ENCODE assay signal across 1 cellular context in the genomic region with DNA sequence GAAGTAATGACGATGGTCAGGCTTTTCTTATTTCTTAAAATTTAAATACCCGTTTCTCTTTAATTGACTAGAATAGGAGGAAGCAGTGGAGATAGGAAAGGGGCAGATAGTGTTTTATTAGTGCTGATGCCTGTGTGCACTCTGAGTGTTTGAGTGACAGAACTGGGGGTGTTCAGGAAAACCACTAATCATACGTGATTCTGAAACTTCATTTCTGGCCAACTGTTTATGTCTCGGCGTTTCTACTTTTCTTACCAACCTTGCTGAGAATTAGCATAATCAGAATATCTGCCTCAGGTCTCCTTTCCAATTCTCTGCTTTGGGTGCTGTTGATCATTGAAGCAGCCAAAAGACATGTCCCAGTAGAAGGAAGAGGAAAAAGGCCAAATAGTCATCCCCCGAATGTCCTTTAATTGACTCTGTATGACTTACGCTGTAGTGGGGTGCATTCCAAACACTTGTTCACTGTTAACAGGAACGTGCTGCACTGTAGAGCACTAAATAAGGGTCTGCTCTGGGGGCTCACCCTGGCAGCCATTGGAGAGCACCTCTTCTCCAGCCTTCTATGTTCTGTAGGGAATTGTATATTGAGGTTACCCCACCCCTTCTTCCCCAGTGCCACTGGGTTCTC.
TF ChIP-seq lines count a peak whose summit lies in the region.

No MANE protein-coding gene starts in this region.

TF ChIP-seq in GM12878, 131 proteins besides CTCF, POLR2A, EP300 and RAD21 (continued from another document):
- TF ChIP-seq NFXL1 (IDR thresholded peaks at IDR 0.05; ENCODE audit: borderline replicate concordance) (no peak), NR2F1 (conservative IDR thresholded peaks at IDR 0.05) (no peak), POLR2AphosphoS2 (IDR thresholded peaks at IDR 0.05; ENCODE audit: low read depth, low read length) (no peak), BHLHE40 (IDR thresholded peaks at IDR 0.05; ENCODE audit: borderline replicate concordance in 1 of 2, low read depth in 2 of 2, low read length in 1 of 2) (0 out of 4 replicates have a peak, but pooled peaks of 1 of the 2 experiments have one; percentile 36), CEBPZ (IDR thresholded peaks at IDR 0.05; ENCODE audit: low read depth, low read length) (no peak), ESRRA (IDR thresholded peaks at IDR 0.05; ENCODE audit: low read length) (no peak), NRF1 (conservative IDR thresholded peaks at IDR 0.05; ENCODE audit: low read depth, low read length) (no peak), POU2F2 (IDR thresholded peaks at IDR 0.05; ENCODE audit: borderline replicate concordance, low read depth, low read length) (peak; percentile 65; the same call in 1 of the 3 replicates), NBN (IDR thresholded peaks at IDR 0.05) (0 out of 2 replicates have a peak, but pooled peaks have one; percentile 17), ZSCAN29 (IDR thresholded peaks at IDR 0.05) (no peak), CREM (IDR thresholded peaks at IDR 0.05; ENCODE audit: low read depth) (peak; percentile 31; the same call in 1 of the 2 replicates), CBX3 (IDR thresholded peaks at IDR 0.05; ENCODE audit: borderline replicate concordance, low read depth) (no peak), SIN3A (IDR thresholded peaks at IDR 0.05; ENCODE audit: low read depth, low read length) (no peak), KDM1A (IDR thresholded peaks at IDR 0.05; ENCODE audit: borderline replicate concordance) (no peak), E4F1 (IDR thresholded peaks at IDR 0.05; ENCODE audit: borderline replicate concordance, partially characterized antibody) (no peak), RCOR1 (conservative IDR thresholded peaks at IDR 0.05; ENCODE audit: low read depth, low read length) (no peak), KAT2A (conservative IDR thresholded peaks at IDR 0.05; ENCODE audit: control insufficient read depth, low read depth, low read length) (no peak), CHD4 (IDR thresholded peaks at IDR 0.05) (no peak), MYC (IDR thresholded peaks at IDR 0.05; ENCODE audit: insufficient read depth, insufficient read length, insufficient replicate concordance, low read length, severe bottlenecking) (no peak), SP1 (IDR thresholded peaks at IDR 0.05; ENCODE audit: low read depth, low read length) (no peak), IKZF1 (conservative IDR thresholded peaks at IDR 0.05) (0 out of 2 replicates have a peak, but pooled peaks have one; percentile 42), FOXK2 (IDR thresholded peaks at IDR 0.05) (no peak), ZNF24 (IDR thresholded peaks at IDR 0.05) (no peak), SREBF1 (IDR thresholded peaks at IDR 0.05; ENCODE audit: low read length) (no peak), GATAD2B (conservative IDR thresholded peaks at IDR 0.05; ENCODE audit: low read depth) (0 out of 2 replicates have a peak, but pooled peaks have one; percentile 32), LARP7 (IDR thresholded peaks at IDR 0.05) (no peak)
- TF ChIP-seq, protein P1, sequence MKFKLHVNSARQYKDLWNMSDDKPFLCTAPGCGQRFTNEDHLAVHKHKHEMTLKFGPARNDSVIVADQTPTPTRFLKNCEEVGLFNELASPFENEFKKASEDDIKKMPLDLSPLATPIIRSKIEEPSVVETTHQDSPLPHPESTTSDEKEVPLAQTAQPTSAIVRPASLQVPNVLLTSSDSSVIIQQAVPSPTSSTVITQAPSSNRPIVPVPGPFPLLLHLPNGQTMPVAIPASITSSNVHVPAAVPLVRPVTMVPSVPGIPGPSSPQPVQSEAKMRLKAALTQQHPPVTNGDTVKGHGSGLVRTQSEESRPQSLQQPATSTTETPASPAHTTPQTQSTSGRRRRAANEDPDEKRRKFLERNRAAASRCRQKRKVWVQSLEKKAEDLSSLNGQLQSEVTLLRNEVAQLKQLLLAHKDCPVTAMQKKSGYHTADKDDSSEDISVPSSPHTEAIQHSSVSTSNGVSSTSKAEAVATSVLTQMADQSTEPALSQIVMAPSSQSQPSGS (IDR thresholded peaks at IDR 0.05; ENCODE audit: low read length), result peak; percentile 54; the same call in 1 of the 2 replicates
- TF ChIP-seq, protein P2, sequence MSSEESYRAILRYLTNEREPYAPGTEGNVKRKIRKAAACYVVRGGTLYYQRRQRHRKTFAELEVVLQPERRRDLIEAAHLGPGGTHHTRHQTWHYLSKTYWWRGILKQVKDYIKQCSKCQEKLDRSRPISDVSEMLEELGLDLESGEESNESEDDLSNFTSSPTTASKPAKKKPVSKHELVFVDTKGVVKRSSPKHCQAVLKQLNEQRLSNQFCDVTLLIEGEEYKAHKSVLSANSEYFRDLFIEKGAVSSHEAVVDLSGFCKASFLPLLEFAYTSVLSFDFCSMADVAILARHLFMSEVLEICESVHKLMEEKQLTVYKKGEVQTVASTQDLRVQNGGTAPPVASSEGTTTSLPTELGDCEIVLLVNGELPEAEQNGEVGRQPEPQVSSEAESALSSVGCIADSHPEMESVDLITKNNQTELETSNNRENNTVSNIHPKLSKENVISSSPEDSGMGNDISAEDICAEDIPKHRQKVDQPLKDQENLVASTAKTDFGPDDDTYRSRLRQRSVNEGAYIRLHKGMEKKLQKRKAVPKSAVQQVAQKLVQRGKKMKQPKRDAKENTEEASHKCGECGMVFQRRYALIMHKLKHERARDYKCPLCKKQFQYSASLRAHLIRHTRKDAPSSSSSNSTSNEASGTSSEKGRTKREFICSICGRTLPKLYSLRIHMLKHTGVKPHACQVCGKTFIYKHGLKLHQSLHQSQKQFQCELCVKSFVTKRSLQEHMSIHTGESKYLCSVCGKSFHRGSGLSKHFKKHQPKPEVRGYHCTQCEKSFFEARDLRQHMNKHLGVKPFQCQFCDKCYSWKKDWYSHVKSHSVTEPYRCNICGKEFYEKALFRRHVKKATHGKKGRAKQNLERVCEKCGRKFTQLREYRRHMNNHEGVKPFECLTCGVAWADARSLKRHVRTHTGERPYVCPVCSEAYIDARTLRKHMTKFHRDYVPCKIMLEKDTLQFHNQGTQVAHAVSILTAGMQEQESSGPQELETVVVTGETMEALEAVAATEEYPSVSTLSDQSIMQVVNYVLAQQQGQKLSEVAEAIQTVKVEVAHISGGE (CRISPR knock-in tag; IDR thresholded peaks at IDR 0.05), result no peak
- TF ChIP-seq, protein P3, sequence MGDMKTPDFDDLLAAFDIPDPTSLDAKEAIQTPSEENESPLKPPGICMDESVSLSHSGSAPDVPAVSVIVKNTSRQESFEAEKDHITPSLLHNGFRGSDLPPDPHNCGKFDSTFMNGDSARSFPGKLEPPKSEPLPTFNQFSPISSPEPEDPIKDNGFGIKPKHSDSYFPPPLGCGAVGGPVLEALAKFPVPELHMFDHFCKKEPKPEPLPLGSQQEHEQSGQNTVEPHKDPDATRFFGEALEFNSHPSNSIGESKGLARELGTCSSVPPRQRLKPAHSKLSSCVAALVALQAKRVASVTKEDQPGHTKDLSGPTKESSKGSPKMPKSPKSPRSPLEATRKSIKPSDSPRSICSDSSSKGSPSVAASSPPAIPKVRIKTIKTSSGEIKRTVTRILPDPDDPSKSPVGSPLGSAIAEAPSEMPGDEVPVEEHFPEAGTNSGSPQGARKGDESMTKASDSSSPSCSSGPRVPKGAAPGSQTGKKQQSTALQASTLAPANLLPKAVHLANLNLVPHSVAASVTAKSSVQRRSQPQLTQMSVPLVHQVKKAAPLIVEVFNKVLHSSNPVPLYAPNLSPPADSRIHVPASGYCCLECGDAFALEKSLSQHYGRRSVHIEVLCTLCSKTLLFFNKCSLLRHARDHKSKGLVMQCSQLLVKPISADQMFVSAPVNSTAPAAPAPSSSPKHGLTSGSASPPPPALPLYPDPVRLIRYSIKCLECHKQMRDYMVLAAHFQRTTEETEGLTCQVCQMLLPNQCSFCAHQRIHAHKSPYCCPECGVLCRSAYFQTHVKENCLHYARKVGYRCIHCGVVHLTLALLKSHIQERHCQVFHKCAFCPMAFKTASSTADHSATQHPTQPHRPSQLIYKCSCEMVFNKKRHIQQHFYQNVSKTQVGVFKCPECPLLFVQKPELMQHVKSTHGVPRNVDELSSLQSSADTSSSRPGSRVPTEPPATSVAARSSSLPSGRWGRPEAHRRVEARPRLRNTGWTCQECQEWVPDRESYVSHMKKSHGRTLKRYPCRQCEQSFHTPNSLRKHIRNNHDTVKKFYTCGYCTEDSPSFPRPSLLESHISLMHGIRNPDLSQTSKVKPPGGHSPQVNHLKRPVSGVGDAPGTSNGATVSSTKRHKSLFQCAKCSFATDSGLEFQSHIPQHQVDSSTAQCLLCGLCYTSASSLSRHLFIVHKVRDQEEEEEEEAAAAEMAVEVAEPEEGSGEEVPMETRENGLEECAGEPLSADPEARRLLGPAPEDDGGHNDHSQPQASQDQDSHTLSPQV (IDR thresholded peaks at IDR 0.05), result no peak
